ENCODE assay signal across 1 cellular context in the genomic region with DNA sequence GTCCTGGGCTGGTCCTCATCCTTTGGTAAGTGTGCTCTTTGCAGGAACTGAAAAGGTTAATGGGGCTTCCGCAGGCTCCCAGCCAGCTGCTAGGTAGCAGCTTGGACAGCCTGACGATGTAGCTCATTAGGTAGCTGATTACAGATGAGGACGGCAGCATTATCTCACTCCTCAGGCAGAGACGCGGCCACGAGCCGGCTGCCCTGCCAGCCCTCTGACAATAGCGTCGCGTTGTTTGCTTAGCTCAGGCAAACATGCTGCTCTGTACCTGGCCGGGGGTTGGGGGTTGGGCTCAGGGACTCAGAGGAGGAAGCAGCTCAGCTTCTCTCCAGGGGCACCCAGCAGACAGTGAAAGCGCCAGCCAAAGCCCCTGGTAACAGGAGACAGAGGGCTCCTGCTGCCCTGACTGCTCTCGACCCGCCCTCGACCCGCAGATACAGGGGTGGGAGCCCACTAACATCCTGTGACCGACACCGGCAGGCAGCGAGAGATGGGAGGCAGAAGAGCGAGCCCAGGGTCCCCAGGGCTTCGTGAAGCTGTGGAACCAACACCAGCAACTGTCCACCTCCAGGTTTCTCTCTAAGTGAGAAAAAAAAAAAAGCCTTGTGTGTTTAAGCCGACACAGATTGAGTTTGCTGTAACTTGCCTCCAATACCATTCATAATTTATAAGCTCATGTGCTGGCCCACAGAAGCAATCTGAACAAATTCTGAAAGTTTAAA.
TF ChIP-seq lines count a peak whose summit lies in the region.

No MANE protein-coding gene starts in this region.

TF ChIP-seq in HepG2, 621 proteins besides CTCF, POLR2A, EP300 and RAD21 (continued from another document and continues in another):
- TF ChIP-seq, protein P1, sequence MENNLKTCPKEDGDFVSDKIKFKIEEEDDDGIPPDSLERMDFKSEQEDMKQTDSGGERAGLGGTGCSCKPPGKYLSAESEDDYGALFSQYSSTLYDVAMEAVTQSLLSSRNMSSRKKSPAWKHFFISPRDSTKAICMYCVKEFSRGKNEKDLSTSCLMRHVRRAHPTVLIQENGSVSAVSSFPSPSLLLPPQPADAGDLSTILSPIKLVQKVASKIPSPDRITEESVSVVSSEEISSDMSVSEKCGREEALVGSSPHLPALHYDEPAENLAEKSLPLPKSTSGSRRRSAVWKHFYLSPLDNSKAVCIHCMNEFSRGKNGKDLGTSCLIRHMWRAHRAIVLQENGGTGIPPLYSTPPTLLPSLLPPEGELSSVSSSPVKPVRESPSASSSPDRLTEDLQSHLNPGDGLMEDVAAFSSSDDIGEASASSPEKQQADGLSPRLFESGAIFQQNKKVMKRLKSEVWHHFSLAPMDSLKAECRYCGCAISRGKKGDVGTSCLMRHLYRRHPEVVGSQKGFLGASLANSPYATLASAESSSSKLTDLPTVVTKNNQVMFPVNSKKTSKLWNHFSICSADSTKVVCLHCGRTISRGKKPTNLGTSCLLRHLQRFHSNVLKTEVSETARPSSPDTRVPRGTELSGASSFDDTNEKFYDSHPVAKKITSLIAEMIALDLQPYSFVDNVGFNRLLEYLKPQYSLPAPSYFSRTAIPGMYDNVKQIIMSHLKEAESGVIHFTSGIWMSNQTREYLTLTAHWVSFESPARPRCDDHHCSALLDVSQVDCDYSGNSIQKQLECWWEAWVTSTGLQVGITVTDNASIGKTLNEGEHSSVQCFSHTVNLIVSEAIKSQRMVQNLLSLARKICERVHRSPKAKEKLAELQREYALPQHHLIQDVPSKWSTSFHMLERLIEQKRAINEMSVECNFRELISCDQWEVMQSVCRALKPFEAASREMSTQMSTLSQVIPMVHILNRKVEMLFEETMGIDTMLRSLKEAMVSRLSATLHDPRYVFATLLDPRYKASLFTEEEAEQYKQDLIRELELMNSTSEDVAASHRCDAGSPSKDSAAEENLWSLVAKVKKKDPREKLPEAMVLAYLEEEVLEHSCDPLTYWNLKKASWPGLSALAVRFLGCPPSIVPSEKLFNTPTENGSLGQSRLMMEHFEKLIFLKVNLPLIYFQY (CRISPR knock-in tag; IDR thresholded peaks at IDR 0.05; ENCODE audit: borderline replicate concordance), result no peak
- TF ChIP-seq JUNB (CRISPR knock-in tag; IDR thresholded peaks at IDR 0.05; ENCODE audit: borderline replicate concordance) (no peak), ZNF232 (CRISPR knock-in tag; IDR thresholded peaks at IDR 0.05; ENCODE audit: borderline replicate concordance) (peak; percentile 86; the same call in 1 of the 2 replicates), PAF1 (CRISPR knock-in tag; IDR thresholded peaks at IDR 0.05) (no peak), NCOA2 (CRISPR knock-in tag; IDR thresholded peaks at IDR 0.05) (no peak), KDM2A (CRISPR knock-in tag; IDR thresholded peaks at IDR 0.05; ENCODE audit: borderline replicate concordance, low read depth) (peak; percentile 43; the same call in 1 of the 2 replicates), MXD4 (CRISPR knock-in tag; IDR thresholded peaks at IDR 0.05) (no peak), ZNF160 (CRISPR knock-in tag; IDR thresholded peaks at IDR 0.05) (0 out of 2 replicates have a peak, but pooled peaks have one; percentile 60), ZNF713 (CRISPR knock-in tag; IDR thresholded peaks at IDR 0.05) (no peak), GZF1 (CRISPR knock-in tag; IDR thresholded peaks at IDR 0.05) (no peak), RFXAP (CRISPR knock-in tag; IDR thresholded peaks at IDR 0.05; ENCODE audit: borderline replicate concordance) (no peak), ZNF598 (CRISPR knock-in tag; IDR thresholded peaks at IDR 0.05; ENCODE audit: borderline replicate concordance) (0 out of 2 replicates have a peak, but pooled peaks have one; percentile 43), IRF2 (CRISPR knock-in tag; IDR thresholded peaks at IDR 0.05) (peak; percentile 57), ZNF263 (CRISPR knock-in tag; IDR thresholded peaks at IDR 0.05) (peak; percentile 60), GLI4 (CRISPR knock-in tag; IDR thresholded peaks at IDR 0.05; ENCODE audit: borderline replicate concordance) (no peak), ELF1 (CRISPR knock-in tag; IDR thresholded peaks at IDR 0.05) (peak; percentile 41; the same call in 1 of the 2 replicates), SUZ12 (IDR thresholded peaks at IDR 0.05; ENCODE audit: low read depth, low read length) (no peak), POLR2AphosphoS5 (IDR thresholded peaks at IDR 0.05; ENCODE audit: low read depth, low read length) (no peak), ZBTB7B (CRISPR knock-in tag; IDR thresholded peaks at IDR 0.05) (0 out of 2 replicates have a peak, but pooled peaks have one; percentile 22), SCMH1 (CRISPR knock-in tag; IDR thresholded peaks at IDR 0.05; ENCODE audit: borderline replicate concordance) (no peak), ZNF792 (CRISPR knock-in tag; IDR thresholded peaks at IDR 0.05) (0 out of 2 replicates have a peak, but pooled peaks have one; percentile 27), ZNF280D (CRISPR knock-in tag; IDR thresholded peaks at IDR 0.05) (no peak), ZNF691 (CRISPR knock-in tag; IDR thresholded peaks at IDR 0.05; ENCODE audit: borderline replicate concordance, low read depth) (no peak), SMAD1 (CRISPR knock-in tag; IDR thresholded peaks at IDR 0.05; ENCODE audit: borderline replicate concordance, low read depth) (no peak), NFKB2 (CRISPR knock-in tag; IDR thresholded peaks at IDR 0.05; ENCODE audit: borderline replicate concordance) (peak; percentile 36; the same call in 1 of the 2 replicates), KDM5B (CRISPR knock-in tag; IDR thresholded peaks at IDR 0.05; ENCODE audit: borderline replicate concordance) (peak; percentile 62; the same call in 1 of the 2 replicates), ZNF224 (CRISPR knock-in tag; IDR thresholded peaks at IDR 0.05) (no peak), ZNF30 (CRISPR knock-in tag; IDR thresholded peaks at IDR 0.05) (no peak), KMT2A (CRISPR knock-in tag; IDR thresholded peaks at IDR 0.05) (0 out of 2 replicates have a peak, but pooled peaks have one; percentile 38), RXRB (CRISPR knock-in tag; IDR thresholded peaks at IDR 0.05; ENCODE audit: borderline replicate concordance) (peak; percentile 53; the same call in 1 of the 2 replicates), CHD2 (IDR thresholded peaks at IDR 0.05; ENCODE audit: low read depth, low read length) (peak; percentile 62; the same call in 1 of the 2 replicates), ZNF205 (CRISPR knock-in tag; IDR thresholded peaks at IDR 0.05) (0 out of 2 replicates have a peak, but pooled peaks have one; percentile 50), TEAD3 (CRISPR knock-in tag; optimal IDR thresholded peaks at IDR 0.05; ENCODE audit: borderline replicate concordance) (peak; percentile 72), SP140L (CRISPR knock-in tag; IDR thresholded peaks at IDR 0.05; ENCODE audit: borderline replicate concordance) (no peak), AGO2 (optimal IDR thresholded peaks at IDR 0.05; ENCODE audit: low read depth, low read length) (no peak), SMYD3 (CRISPR knock-in tag; IDR thresholded peaks at IDR 0.05) (no peak), MIER3 (CRISPR knock-in tag; IDR thresholded peaks at IDR 0.05; ENCODE audit: borderline replicate concordance) (peak; percentile 57; the same call in 1 of the 2 replicates), FOXK2 (IDR thresholded peaks at IDR 0.05) (no peak), MEIS1 (CRISPR knock-in tag; IDR thresholded peaks at IDR 0.05; ENCODE audit: borderline replicate concordance) (no peak; the same call in 1 of the 2 replicates), NR2F1 (CRISPR knock-in tag; IDR thresholded peaks at IDR 0.05) (no peak), SSRP1 (CRISPR knock-in tag; IDR thresholded peaks at IDR 0.05) (no peak), NFIB (CRISPR knock-in tag; IDR thresholded peaks at IDR 0.05; ENCODE audit: borderline replicate concordance) (no peak), NR2F6 (IDR thresholded peaks at IDR 0.05) (no peak), NR2F6 (CRISPR knock-in tag; IDR thresholded peaks at IDR 0.05) (peak; percentile 53), MED1 (CRISPR knock-in tag; IDR thresholded peaks at IDR 0.05) (peak; percentile 66), ZNF674 (CRISPR knock-in tag; IDR thresholded peaks at IDR 0.05; ENCODE audit: low read depth) (no peak)
- TF ChIP-seq, protein P2, sequence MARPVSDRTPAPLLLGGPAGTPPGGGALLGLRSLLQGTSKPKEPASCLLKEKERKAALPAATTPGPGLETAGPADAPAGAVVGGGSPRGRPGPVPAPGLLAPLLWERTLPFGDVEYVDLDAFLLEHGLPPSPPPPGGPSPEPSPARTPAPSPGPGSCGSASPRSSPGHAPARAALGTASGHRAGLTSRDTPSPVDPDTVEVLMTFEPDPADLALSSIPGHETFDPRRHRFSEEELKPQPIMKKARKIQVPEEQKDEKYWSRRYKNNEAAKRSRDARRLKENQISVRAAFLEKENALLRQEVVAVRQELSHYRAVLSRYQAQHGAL (CRISPR knock-in tag; IDR thresholded peaks at IDR 0.05; ENCODE audit: not compliant biosample characterization), result no peak
- TF ChIP-seq, protein P3, sequence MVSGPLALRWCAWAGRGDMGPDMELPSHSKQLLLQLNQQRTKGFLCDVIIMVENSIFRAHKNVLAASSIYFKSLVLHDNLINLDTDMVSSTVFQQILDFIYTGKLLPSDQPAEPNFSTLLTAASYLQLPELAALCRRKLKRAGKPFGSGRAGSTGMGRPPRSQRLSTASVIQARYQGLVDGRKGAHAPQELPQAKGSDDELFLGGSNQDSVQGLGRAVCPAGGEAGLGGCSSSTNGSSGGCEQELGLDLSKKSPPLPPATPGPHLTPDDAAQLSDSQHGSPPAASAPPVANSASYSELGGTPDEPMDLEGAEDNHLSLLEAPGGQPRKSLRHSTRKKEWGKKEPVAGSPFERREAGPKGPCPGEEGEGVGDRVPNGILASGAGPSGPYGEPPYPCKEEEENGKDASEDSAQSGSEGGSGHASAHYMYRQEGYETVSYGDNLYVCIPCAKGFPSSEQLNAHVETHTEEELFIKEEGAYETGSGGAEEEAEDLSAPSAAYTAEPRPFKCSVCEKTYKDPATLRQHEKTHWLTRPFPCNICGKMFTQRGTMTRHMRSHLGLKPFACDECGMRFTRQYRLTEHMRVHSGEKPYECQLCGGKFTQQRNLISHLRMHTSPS (CRISPR knock-in tag; IDR thresholded peaks at IDR 0.05; ENCODE audit: low read depth), result peak; percentile 73; the same call in 1 of the 2 replicates
